ENCODE assay signal across 20 cellular contexts in the genomic region with DNA sequence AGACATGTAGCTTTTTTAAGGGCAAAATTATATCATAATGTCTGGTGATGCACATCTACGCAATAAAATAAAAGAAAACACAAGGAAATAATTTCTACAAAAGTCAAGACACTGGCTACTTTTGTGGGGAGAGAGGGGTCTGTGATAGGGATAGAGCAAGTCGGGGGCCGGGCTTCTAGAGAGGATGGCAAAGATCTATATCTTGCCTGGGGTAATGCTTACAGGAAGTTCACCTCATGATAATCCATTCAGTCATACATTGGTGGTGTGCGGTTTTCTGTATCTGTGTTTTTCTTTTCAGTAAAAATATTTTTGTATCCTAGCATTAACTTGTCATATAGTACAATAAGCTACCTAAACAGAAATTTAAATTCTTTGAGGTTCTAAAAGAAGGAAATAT.
"Had no signal": no experiment of that assay in that cellular context is flagged by ENCODE, and none has a peak within 500 bp of the region (broad histone marks: within the 10 kb centered on the region; RNA-seq: fewer than 3 reads in every experiment).

No MANE protein-coding gene starts in this region.

- H3K27me3 ChIP-seq: gastrocnemius medialis, transverse colon had no signal

- H3K9ac ChIP-seq: parathyroid adenoma had no signal

- H2AFZ ChIP-seq: parathyroid adenoma had no signal

- DNase-seq: effector memory CD8-positive, alpha-beta T cell; gastrocnemius medialis; heart right ventricle; hypothalamus; kidney glomerular epithelial cell; nephron progenitor cell; psoas muscle; retina; spleen; stimulated activated CD4-positive, alpha-beta T cell treated with anti-CD3 and anti-CD28 coated beads, Interleukin-15, amount 100 ng/mL, for 24 hours; stimulated activated CD4-positive, alpha-beta T cell treated with anti-CD3 and anti-CD28 coated beads, Interleukin-1b, Interleukin-23, amount 100 ng/mL, for 48 hours; stimulated activated CD4-positive, alpha-beta T cell treated with anti-CD3 and anti-CD28 coated beads, Interleukin-4, amount 100 ng/mL, for 4 hours; stimulated activated naive B cell treated with anti-CD40 and anti-IgM and Interleukin-4, amounts not matched to agents 10 μg/mL and 1 μg/mL and 100 μg/mL, for 72 hours; stimulated activated naive CD8-positive, alpha-beta T cell treated with anti-CD3 and anti-CD28 coated beads, Interleukin-15, amount 100 ng/mL, for 72 hours; transverse colon had no signal

- H3K4me3 ChIP-seq: esophagus muscularis mucosa, gastrocnemius medialis, heart right ventricle, psoas muscle, spleen, thoracic aorta, transverse colon had no signal

- H3K27ac ChIP-seq: epithelial cell of prostate, esophagus muscularis mucosa, gastrocnemius medialis, heart right ventricle, parathyroid adenoma, psoas muscle, spleen, thoracic aorta, transverse colon had no signal

- ATAC-seq: effector memory CD8-positive, alpha-beta T cell; gastrocnemius medialis; heart right ventricle; psoas muscle; sciatic nerve; stimulated activated naive B cell treated with anti-CD40 and anti-IgM and Interleukin-4, amounts not matched to agents 10 μg/mL and 1 μg/mL and 100 μg/mL, for 72 hours; stimulated activated naive CD8-positive, alpha-beta T cell treated with anti-CD3 and anti-CD28 coated beads, Interleukin-15, amount 100 ng/mL, for 72 hours had no signal

- H3K9me3 ChIP-seq: esophagus muscularis mucosa, gastrocnemius medialis, heart right ventricle, psoas muscle, spleen, thoracic aorta, transverse colon had no signal

- H3K4me1 ChIP-seq: esophagus muscularis mucosa, gastrocnemius medialis, heart right ventricle, parathyroid adenoma, psoas muscle, spleen, transverse colon had no signal

- H3K36me3 ChIP-seq: esophagus muscularis mucosa, gastrocnemius medialis, heart right ventricle, spleen, thoracic aorta, transverse colon had no signal

- H3K79me2 ChIP-seq: parathyroid adenoma had no signal
